12 cellular contexts compared by ENCODE assay signal in the genomic region with DNA sequence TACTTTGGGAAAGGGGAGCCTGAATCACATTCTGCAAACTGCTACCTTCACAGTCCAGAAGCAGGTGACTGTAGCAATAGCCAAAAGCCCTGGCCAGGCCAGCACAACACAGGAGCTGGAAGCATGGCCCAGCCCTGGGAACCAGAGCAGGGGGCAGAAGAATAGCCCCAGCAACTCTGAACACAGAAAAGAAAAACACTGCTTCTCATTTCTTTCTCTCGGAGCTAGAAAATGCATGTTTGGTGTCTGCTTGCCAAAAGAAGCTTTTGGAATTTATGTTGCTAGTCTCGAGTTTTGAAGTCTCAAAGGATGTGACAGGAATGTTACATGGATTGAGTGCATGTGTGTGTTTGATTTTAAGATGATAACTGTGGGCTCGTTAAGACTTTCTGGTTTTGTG.
A peak's percentile ranks its signal among the peaks of the same experiment; 100 is the strongest.
DNase-seq lines count a peak whose midpoint lies in the region; TF ChIP-seq lines count a peak whose summit lies in the region.
"Had no signal": no experiment of that assay in that cellular context is flagged by ENCODE, and none has a peak within 500 bp of the region (broad histone marks: within the 10 kb centered on the region; RNA-seq: fewer than 3 reads in every experiment).

No MANE protein-coding gene starts in this region.

- H3K9me2 ChIP-seq in GM23248 (ENCODE audit: insufficient read depth), result no peaks in the 10 kb centered on the region

- TF ChIP-seq POLR2A in breast epithelium (IDR thresholded peaks at IDR 0.05) (no peak), Peyer's patch (IDR thresholded peaks at IDR 0.05) (no peak)

- in situ Hi-C loops in GM23248 (cut with MboI), result loop anchor here (25.0 kb wide), 1 partner anchor 491 kb away; no protein-coding TSS in a partner anchor

- no peaks in the 10 kb centered on the region for H3K9me3 ChIP-seq in GM23248 (ENCODE audit: low read depth)
- no peaks in the 10 kb centered on the region for H3K9me3 ChIP-seq in breast epithelium
- no peaks in the 10 kb centered on the region for H3K9me3 ChIP-seq in skeletal muscle tissue (ENCODE audit: control insufficient read depth in 3 of 3, low read length in 3 of 3)
- H3K9me3 ChIP-seq in Peyer's patch, result no peaks in the 10 kb centered on the region

- H3K4me3 ChIP-seq in GM23248 (no peak overlapping the region; the same call in 1 of the 2 replicates), breast epithelium (no peak overlapping the region), skeletal muscle tissue (ENCODE audit: low read length in 3 of 3) (no peak overlapping the region), Peyer's patch (no peak overlapping the region)

- H3K27ac ChIP-seq in GM23248 (peak overlapping the region; percentile 5; the same call in 1 of the 2 replicates), breast epithelium (peak overlapping the region; percentile 19 to 53), skeletal muscle tissue (ENCODE audit: low read depth, low read length) (peak overlapping the region; percentile 48), Peyer's patch (peak overlapping the region in 1 of 4 donors; percentile 48)
- H3K27ac ChIP-seq: C4-2B had no signal

- H3K9ac ChIP-seq in GM23248 (no peak overlapping the region), skeletal muscle tissue (ENCODE audit: low read depth in 1 of 3, low read length in 3 of 3) (no peak overlapping the region)

- TF ChIP-seq CTCF in breast epithelium (IDR thresholded peaks at IDR 0.05), result no peak
- no peak for TF ChIP-seq CTCF in Peyer's patch (IDR thresholded peaks at IDR 0.05)

- peak overlapping the region; percentile 15 for H3K4me2 ChIP-seq in GM23248 (ENCODE audit: unreplicated experiment)

- H3K79me2 ChIP-seq in GM23248 (ENCODE audit: insufficient read depth), result no peaks in the 10 kb centered on the region

- H3K36me3 ChIP-seq in GM23248 (ENCODE audit: low read depth) (no peaks in the 10 kb centered on the region), breast epithelium (no peaks in the 10 kb centered on the region), skeletal muscle tissue (ENCODE audit: control insufficient read depth in 3 of 3, insufficient read depth in 3 of 3, low read length in 3 of 3) (no peaks in the 10 kb centered on the region), Peyer's patch (no peaks in the 10 kb centered on the region)

- H3K4me1 ChIP-seq in GM23248 (ENCODE audit: insufficient read depth) (no peaks in the 10 kb centered on the region), breast epithelium (no peaks in the 10 kb centered on the region), skeletal muscle tissue (ENCODE audit: control insufficient read depth in 3 of 3, insufficient read depth in 3 of 3, low read length in 3 of 3) (peaks cover 0 to 5% (median 3%) of the 10 kb centered on the region in 3 donors), Peyer's patch (no peaks in the 10 kb centered on the region)

- WGBS in GM23248 (ENCODE audit: low coverage in 1 of 2, low lambda C conversion rate in 2 of 2, missing lambda C conversion rate in 2 of 2), 2 experiments, result 5 to 8% methylated on average over 3 of the region's 3 CpGs

- intact Hi-C loops in breast epithelium (cut with DNase I; ENCODE audit: low total_unique reads), result no loop called here

- no peaks in the 10 kb centered on the region for H4K20me1 ChIP-seq in GM23248 (ENCODE audit: insufficient read depth)

- H2AFZ ChIP-seq in GM23248, result peak overlapping the region; percentile 55

- no peaks in the 10 kb centered on the region for H3F3A ChIP-seq in GM23248 (ENCODE audit: insufficient read depth)

- no peaks in the 10 kb centered on the region for H3K27me3 ChIP-seq in GM23248 (replicated peaks; ENCODE audit: insufficient read depth)
- H3K27me3 ChIP-seq in breast epithelium, result no peaks in the 10 kb centered on the region
- no peaks in the 10 kb centered on the region for H3K27me3 ChIP-seq in skeletal muscle tissue (ENCODE audit: control insufficient read depth in 3 of 3, insufficient read depth in 3 of 3, low read length in 3 of 3)
- no peaks in the 10 kb centered on the region for H3K27me3 ChIP-seq in Peyer's patch

- DNase-seq in GM23248 (peak; percentile 12), breast epithelium (ENCODE audit: low spot score in 2 of 2) (no peak), hepatic stellate cell (ENCODE audit: low spot score) (peak; percentile 28), NOMO-1 (lab: John Stamatoyannopoulos, UW; ENCODE audit: unreplicated experiment in 2 of 2) (no peak), DMS 273 (lab: John Stamatoyannopoulos, UW; ENCODE audit: unreplicated experiment) (no peak), NCI-H1105 treated with DMSO at 0.1 percent for 48 hours (lab: John Stamatoyannopoulos, UW) (no peak), Peyer's patch (no peak)
- DNase-seq: activated CD4-positive, alpha-beta T cell treated with anti-CD3 and anti-CD28 coated beads, Interleukin-2, amount 50 U/mL, for 4 hours; posterior cingulate gyrus; stimulated activated CD4-positive, alpha-beta T cell treated with anti-CD3 and anti-CD28 coated beads, Interleukin-4, amount 100 ng/mL, for 1 hour had no signal

Comparison
In these comparisons a context has a peak if more than half of its experiments do, and no peak if none do; other contexts are left out.
1. DNase-seq: peak in GM23248 (single experiment) and hepatic stellate cell (single experiment); none in breast epithelium (0 of 2), NOMO-1 (0 of 2), DMS 273 (single experiment), NCI-H1105 treated with DMSO at 0.1 percent for 48 hours (single experiment) and Peyer's patch (0 of 3).